Comparison of ENCODE assay signal across 9 cellular contexts in genomic region chr2:154375625-154376020, GRCh38.
DNase-seq lines count a peak whose midpoint lies in the region; ATAC-seq and TF ChIP-seq lines count a peak whose summit lies in the region.
"Had no signal": no experiment of that assay in that cellular context is flagged by ENCODE, and none has a peak within 500 bp of the region (broad histone marks: within the 10 kb centered on the region; RNA-seq: fewer than 3 reads in every experiment).

No MANE protein-coding gene starts in this region.

- no peak overlapping the region for H3K27ac Mint-ChIP-seq in activated naive CD8-positive, alpha-beta T cell treated with anti-CD3 and anti-CD28 coated beads for 36 hours
- H3K27ac Mint-ChIP-seq in activated T-helper 17 cell treated with anti-CD3 and anti-CD28 coated beads, Interleukin-2, amount 50 U/mL, for 72 hours = no peak overlapping the region
- H3K27ac Mint-ChIP-seq: dendritic cell treated with granulocyte-macrophage colony-stimulating factor and Interleukin-4, amounts not matched to agents 40 ng/mL and 50 ng/mL, for 4 days had no signal

- H3K4me3 ChIP-seq in HUES6 (ENCODE audit: low read depth, low read length) = peak overlapping the region; percentile 26; the same call in 1 of the 2 replicates
- no peak overlapping the region for H3K4me3 ChIP-seq in PC-9
- peak overlapping the region in 1 of 4 experiments; percentile 61 for H3K4me3 ChIP-seq in fibroblast of lung (replicated peaks in 1 of 4; ENCODE audit: control extremely low read depth in 1 of 4, insufficient read depth in 1 of 4, low read depth in 3 of 4, low read length in 4 of 4)
- no peak overlapping the region for H3K4me3 ChIP-seq in spleen

- DNase-seq in Caki2 (ENCODE audit: low read depth) (peak; percentile 5), PC-9 (no peak), fibroblast of lung (ENCODE audit: low read depth in 2 of 2) (peak; percentile 46 to 81), renal cortical epithelial cell (ENCODE audit: low read depth) (peak; percentile 72), spleen (no peak)
- DNase-seq in activated naive CD8-positive, alpha-beta T cell treated with anti-CD3 and anti-CD28 coated beads for 36 hours = no peak

- H3K27me3 ChIP-seq in HUES6 (ENCODE audit: control insufficient read depth, insufficient read depth, low read length) = no peaks in the 10 kb centered on the region
- H3K27me3 ChIP-seq in PC-9 (ENCODE audit: insufficient read depth, low read depth) = no peaks in the 10 kb centered on the region
- H3K27me3 ChIP-seq in fibroblast of lung (ENCODE audit: control insufficient read depth, insufficient read depth, low read length) = no peaks in the 10 kb centered on the region
- H3K27me3 ChIP-seq in spleen (replicated peaks in 1 of 7) = no peaks in the 10 kb centered on the region

- no peaks in the 10 kb centered on the region for H3K9me3 Mint-ChIP-seq in activated naive CD8-positive, alpha-beta T cell treated with anti-CD3 and anti-CD28 coated beads for 36 hours
- H3K9me3 Mint-ChIP-seq in activated T-helper 17 cell treated with anti-CD3 and anti-CD28 coated beads, Interleukin-2, amount 50 U/mL, for 72 hours = peaks cover 3% of the 10 kb centered on the region
- H3K9me3 Mint-ChIP-seq: dendritic cell treated with granulocyte-macrophage colony-stimulating factor and Interleukin-4, amounts not matched to agents 40 ng/mL and 50 ng/mL, for 4 days had no signal

- H3K79me2 ChIP-seq in PC-9 (ENCODE audit: low read depth) = no peaks in the 10 kb centered on the region
- H3K79me2 ChIP-seq in fibroblast of lung (ENCODE audit: control insufficient read depth, insufficient read depth, low read length) = no peaks in the 10 kb centered on the region

- no peaks in the 10 kb centered on the region for H4K20me1 ChIP-seq in PC-9 (ENCODE audit: insufficient read depth)
- H4K20me1 ChIP-seq in fibroblast of lung (ENCODE audit: control insufficient read depth, extremely low read depth, insufficient read depth, low read length) = no peaks in the 10 kb centered on the region

- peaks cover 5% of the 10 kb centered on the region for H3K27me3 Mint-ChIP-seq in activated naive CD8-positive, alpha-beta T cell treated with anti-CD3 and anti-CD28 coated beads for 36 hours
- H3K27me3 Mint-ChIP-seq in activated T-helper 17 cell treated with anti-CD3 and anti-CD28 coated beads, Interleukin-2, amount 50 U/mL, for 72 hours = no peaks in the 10 kb centered on the region

- 5 to 15% (median 8%) methylated on average over 8 of the region's 8 CpGs for WGBS in spleen, 5 donors

- peaks cover 5% of the 10 kb centered on the region for H3K4me1 ChIP-seq in HUES6 (ENCODE audit: control insufficient read depth, insufficient read depth, low read length)
- H3K4me1 ChIP-seq in PC-9 (replicated peaks; ENCODE audit: insufficient read depth) = no peaks in the 10 kb centered on the region
- H3K4me1 ChIP-seq in fibroblast of lung (ENCODE audit: control insufficient read depth, extremely low read depth, insufficient read depth, low read length) = no peaks in the 10 kb centered on the region
- H3K4me1 ChIP-seq in spleen = no peaks in the 10 kb centered on the region

- POLR2A ChIA-PET in PC-9 (lab: Charles Lee; ENCODE audit: unreplicated experiment) = no interaction called here

- intact Hi-C loops in PC-9 (cut with micrococcal nuclease; ENCODE audit: unreplicated experiment) = loop anchor here (5.0 to 10.0 kb wide), 3 partner anchors 503 to 1631 kb away; partner anchors contain the start of gene GALNT13
- intact Hi-C loops in spleen (cut with DNase I; ENCODE audit: low total_unique reads) = no loop called here

- ATAC-seq in activated T-helper 17 cell treated with anti-CD3 and anti-CD28 coated beads, Interleukin-2, amount 50 U/mL, for 72 hours (replicated peaks) = no peak

- TF ChIP-seq CTCF in PC-9 (conservative IDR thresholded peaks at IDR 0.05) (peak; percentile 59), fibroblast of lung (conservative IDR thresholded peaks at IDR 0.05 in 1 of 2, IDR thresholded peaks at IDR 0.05 in 1 of 2; ENCODE audit: low read depth in 1 of 2, low read length in 2 of 2) (peak in 1 of 2 donors; percentile 40), spleen (IDR thresholded peaks at IDR 0.05 in 8 of 11, conservative IDR thresholded peaks at IDR 0.05 in 3 of 11) (peak in 1 of 11 experiments; percentile 20)

- no peaks in the 10 kb centered on the region for H3F3A ChIP-seq in PC-9 (ENCODE audit: insufficient read depth, low read depth)

- H3K27ac ChIP-seq in HUES6 (ENCODE audit: low read depth, low read length) (no peak overlapping the region), PC-9 (no peak overlapping the region), fibroblast of lung (ENCODE audit: insufficient read depth, low read length) (no peak overlapping the region), spleen (no peak overlapping the region)

- in situ Hi-C loops in Caki2 (cut with HindIII; ENCODE audit: low pct_unique_long_range_greater_than_20kb, low sequenced_read_pairs) = no loop called here

- H2AFZ ChIP-seq in PC-9 (no peak overlapping the region), fibroblast of lung (ENCODE audit: low read length) (no peak overlapping the region)

- no peaks in the 10 kb centered on the region for H3K4me1 Mint-ChIP-seq in activated naive CD8-positive, alpha-beta T cell treated with anti-CD3 and anti-CD28 coated beads for 36 hours
- no peaks in the 10 kb centered on the region for H3K4me1 Mint-ChIP-seq in activated T-helper 17 cell treated with anti-CD3 and anti-CD28 coated beads, Interleukin-2, amount 50 U/mL, for 72 hours

- CTCF ChIA-PET in PC-9 (lab: Charles Lee) = no interaction called here

- H3K4me2 ChIP-seq in PC-9 (no peak overlapping the region), fibroblast of lung (ENCODE audit: extremely low read depth, insufficient read depth, low read length) (peak overlapping the region; percentile 13)

- H3K9me2 ChIP-seq in PC-9 (ENCODE audit: insufficient read depth) = no peaks in the 10 kb centered on the region

- no TSS peak for BruUV-seq in PC-9 (replicated peaks; lab: Mats Ljungman, UMichigan)

- H3K9ac ChIP-seq in HUES6 (ENCODE audit: low read length) (no peak overlapping the region), fibroblast of lung (ENCODE audit: insufficient read depth, low read length) (no peak overlapping the region)

- H3K4me3 Mint-ChIP-seq in activated naive CD8-positive, alpha-beta T cell treated with anti-CD3 and anti-CD28 coated beads for 36 hours = no peak overlapping the region
- no peak overlapping the region for H3K4me3 Mint-ChIP-seq in activated T-helper 17 cell treated with anti-CD3 and anti-CD28 coated beads, Interleukin-2, amount 50 U/mL, for 72 hours
- H3K4me3 Mint-ChIP-seq: dendritic cell treated with granulocyte-macrophage colony-stimulating factor and Interleukin-4, amounts not matched to agents 40 ng/mL and 50 ng/mL, for 4 days had no signal

- TF ChIP-seq POLR2A in spleen (IDR thresholded peaks at IDR 0.05) = no peak

- no peaks in the 10 kb centered on the region for H3K9me3 ChIP-seq in HUES6 (ENCODE audit: control insufficient read depth, insufficient read depth, low read depth, low read length)
- no peaks in the 10 kb centered on the region for H3K9me3 ChIP-seq in PC-9 (ENCODE audit: insufficient read depth, low read depth)
- no peaks in the 10 kb centered on the region for H3K9me3 ChIP-seq in fibroblast of lung (ENCODE audit: control insufficient read depth, insufficient read depth, low read depth, low read length)
- H3K9me3 ChIP-seq in spleen = no peaks in the 10 kb centered on the region

- H3K36me3 Mint-ChIP-seq in activated naive CD8-positive, alpha-beta T cell treated with anti-CD3 and anti-CD28 coated beads for 36 hours = no peaks in the 10 kb centered on the region
- H3K36me3 Mint-ChIP-seq in activated T-helper 17 cell treated with anti-CD3 and anti-CD28 coated beads, Interleukin-2, amount 50 U/mL, for 72 hours (ENCODE audit: low read depth) = no peaks in the 10 kb centered on the region

- H3K36me3 ChIP-seq in HUES6 (ENCODE audit: control insufficient read depth, insufficient read depth, low read length) = no peaks in the 10 kb centered on the region
- H3K36me3 ChIP-seq in PC-9 (ENCODE audit: low read depth) = no peaks in the 10 kb centered on the region
- no peaks in the 10 kb centered on the region for H3K36me3 ChIP-seq in fibroblast of lung (ENCODE audit: control insufficient read depth, insufficient read depth, low read length)
- H3K36me3 ChIP-seq in spleen = no peaks in the 10 kb centered on the region

Comparison
In these comparisons a context has a peak if more than half of its experiments do, and no peak if none do; other contexts are left out.
1. DNase-seq: peak in Caki2 (single experiment), fibroblast of lung (2 of 2) and renal cortical epithelial cell (single experiment); none in PC-9 (0 of 2), activated naive CD8-positive, alpha-beta T cell treated with anti-CD3 and anti-CD28 coated beads for 36 hours (single experiment) and spleen (single experiment).